ENCODE assay signal across 27 cellular contexts in genomic region chr21:41100826-41101550, GRCh38.
"Had no signal": no experiment of that assay in that cellular context is flagged by ENCODE, and none has a peak within 500 bp of the region (broad histone marks: within the 10 kb centered on the region; RNA-seq: fewer than 3 reads in every experiment).

No MANE protein-coding gene starts in this region.

- DNase-seq: activated CD4-positive, alpha-beta memory T cell treated with anti-CD3 and anti-CD28 coated beads for 36 hours; activated CD4-positive, alpha-beta T cell treated with anti-CD3 and anti-CD28 coated beads for 36 hours; activated CD4-positive, alpha-beta T cell treated with anti-CD3 and anti-CD28 coated beads, Interleukin-2, amount 10 ng/mL, durations not matched to agents 24 days and 14 days; activated CD4-positive, CD25-positive, alpha-beta regulatory T cell; activated CD4-positive, CD25-positive, alpha-beta regulatory T cell treated with anti-CD3 and anti-CD28 coated beads, Interleukin-2, amount 50 U/mL, for 72 hours; activated CD8-positive, alpha-beta memory T cell treated with anti-CD3 and anti-CD28 coated beads, Interleukin-2, amount 10 ng/mL, durations not matched to agents 7 days and 5 days; activated CD8-positive, alpha-beta memory T cell treated with anti-CD3 and anti-CD28 coated beads, Interleukin-2, amount 50 U/mL, for 4 hours; activated CD8-positive, alpha-beta T cell treated with anti-CD3 and anti-CD28 coated beads, Interleukin-2, amount 10 ng/mL, durations not matched to agents 7 days and 5 days; activated effector memory CD4-positive, alpha-beta T cell treated with anti-CD3 and anti-CD28 coated beads, Interleukin-2, amount 50 U/mL, for 16 hours; activated naive CD4-positive, alpha-beta T cell treated with anti-CD3 and anti-CD28 coated beads, Interleukin-2, amount 10 ng/mL, durations not matched to agents 7 days and 5 days; activated naive CD8-positive, alpha-beta T cell treated with anti-CD3 and anti-CD28 coated beads, Interleukin-2, amount 10 ng/mL, durations not matched to agents 7 days and 5 days; activated T-cell treated with anti-CD3 and anti-CD28 coated beads, Interleukin-2, amount 50 U/mL, for 1 hour; activated T-cell treated with anti-CD3 and anti-CD28 coated beads, Interleukin-2, amount 50 U/mL, for 48 hours; caudate nucleus; cortex of kidney; dermis blood vessel endothelial cell; effector CD4-positive, alpha-beta T cell; effector memory CD8-positive, alpha-beta T cell; foreskin keratinocyte; gastrocnemius medialis; glutamatergic neuron; heart left ventricle; SW 1271; T-cell; T1000 had no signal

- H3K27me3 ChIP-seq: ascending aorta had no signal

- H3K4me1 ChIP-seq: ascending aorta, esophagus muscularis mucosa, foreskin keratinocyte, gastrocnemius medialis, heart left ventricle had no signal

- H3K9me3 ChIP-seq: ascending aorta, gastrocnemius medialis had no signal

- H3K27ac ChIP-seq: ascending aorta, esophagus muscularis mucosa, foreskin keratinocyte, gastrocnemius medialis, heart left ventricle had no signal

- H3K4me3 ChIP-seq: ascending aorta, esophagus muscularis mucosa, gastrocnemius medialis, heart left ventricle had no signal

- H3K36me3 ChIP-seq: ascending aorta, esophagus muscularis mucosa, gastrocnemius medialis, heart left ventricle had no signal
